21 cellular contexts compared by ENCODE assay signal in the genomic region with DNA sequence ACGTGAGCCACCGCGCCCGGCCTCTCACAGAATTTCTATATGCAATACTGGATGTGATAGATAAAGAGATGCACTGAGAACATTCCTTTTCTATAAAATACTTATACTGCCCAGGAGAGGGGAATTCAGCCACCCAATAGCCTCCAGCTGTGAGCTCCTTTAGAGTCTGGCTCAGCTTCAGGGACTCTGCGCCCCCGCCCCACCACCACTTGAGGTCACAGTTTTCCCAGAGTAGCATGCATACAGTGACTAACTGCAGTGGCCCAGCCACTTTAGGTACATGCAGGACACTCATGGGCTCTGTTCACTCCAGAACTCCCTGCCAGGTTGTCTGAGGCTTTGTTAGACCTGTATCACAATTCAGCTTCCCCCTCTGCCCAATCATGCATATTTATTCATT.
"Had no signal": no experiment of that assay in that cellular context is flagged by ENCODE, and none has a peak within 500 bp of the region (broad histone marks: within the 10 kb centered on the region; RNA-seq: fewer than 3 reads in every experiment).

No MANE protein-coding gene starts in this region.

- H3K27ac ChIP-seq: coronary artery, heart left ventricle, psoas muscle, stomach, thoracic aorta, transverse colon had no signal

- ATAC-seq: heart left ventricle, left colon, left ventricle myocardium superior, psoas muscle had no signal

- H3K9me3 ChIP-seq: heart left ventricle, psoas muscle, stomach, thoracic aorta, transverse colon had no signal

- DNase-seq: effector CD4-positive, alpha-beta T cell; foreskin melanocyte; heart left ventricle; hypothalamus; left colon; left ventricle myocardium superior; mesenchymal stem cell; naive B cell; psoas muscle; retina; small intestine; stimulated activated CD4-positive, alpha-beta T cell treated with anti-CD3 and anti-CD28 coated beads, Interleukin-12 subunit alpha, Interleukin-12 subunit beta, amount 100 ng/mL, for 4 hours; stimulated activated naive CD4-positive, alpha-beta T cell; stomach; substantia nigra; transverse colon had no signal

- H3K4me3 ChIP-seq: coronary artery, heart left ventricle, lung, psoas muscle, stomach, thoracic aorta, transverse colon had no signal

- H3K9me3 Mint-ChIP-seq: nephron had no signal

- H3K36me3 Mint-ChIP-seq: naive B cell had no signal

- H3K36me3 ChIP-seq: heart left ventricle, stomach, thoracic aorta, transverse colon had no signal

- H3K4me3 Mint-ChIP-seq: naive B cell, nephron had no signal

- FAIRE-seq: keratinocyte, small intestine had no signal

- H3K27me3 ChIP-seq: heart left ventricle, stomach, transverse colon had no signal

- H3K4me1 Mint-ChIP-seq: naive B cell, nephron had no signal

- H3K27ac Mint-ChIP-seq: nephron had no signal

- H3K4me1 ChIP-seq: heart left ventricle, psoas muscle, stomach, transverse colon had no signal
